Comparison of ENCODE assay signal across 11 cellular contexts in genomic region chr2:119523959-119524694, GRCh38. TPM values are rescaled to one million over a fixed set of nuclear protein-coding genes. Genes with fewer than 3 reads are reported as not detected.
DNase-seq lines count a peak whose midpoint lies in the region; ATAC-seq, FAIRE-seq and TF ChIP-seq lines count a peak whose summit lies in the region.
"Had no signal": no experiment of that assay in that cellular context is flagged by ENCODE, and none has a peak within 500 bp of the region (broad histone marks: within the 10 kb centered on the region; RNA-seq: fewer than 3 reads in every experiment).

TSS of gene SCTR (minus strand) at chr2:119524483. CDS start at chr2:119524226, 257 bp downstream.

- ATAC-seq in body of pancreas: peak; percentile 45
- ATAC-seq in GM18505 (IDR thresholded peaks at IDR 0.05; ENCODE audit: unreplicated experiment): no peak
- ATAC-seq: activated CD8-positive, alpha-beta T cell treated with anti-CD3 and anti-CD28 coated beads for 36 hours had no signal

- WGBS in body of pancreas, 2 donors: 7 to 9% methylated on average over 31 to 64 of the region's 72 CpGs
- WGBS in small intestine, 3 donors: 3 to 8% (median 8%) methylated on average over 45 to 72 of the region's 72 CpGs

- TF ChIP-seq CTCF in body of pancreas (IDR thresholded peaks at IDR 0.05) (peak in 2 of 7 experiments; percentile 27 to 30), kidney epithelial cell (IDR thresholded peaks at IDR 0.05; ENCODE audit: insufficient read depth, low read length, poor library complexity, severe bottlenecking) (no peak)

- H3K9me3 ChIP-seq in body of pancreas (no peaks in the 10 kb centered on the region), small intestine (ENCODE audit: control insufficient read depth, low read depth) (no peaks in the 10 kb centered on the region)

- H3K4me3 ChIP-seq in body of pancreas (peak within 1 kb of the TSS in 1 of 2 donors; percentile 28), kidney epithelial cell (ENCODE audit: low read depth, low read length) (peak within 1 kb of the TSS; percentile 16), small intestine (ENCODE audit: low read depth in 1 of 2, low read length in 2 of 2) (peak within 1 kb of the TSS in 1 of 2 donors; percentile 67)

- H3K36me3 ChIP-seq in body of pancreas (replicated peaks in 1 of 2; ENCODE audit: insufficient read depth in 1 of 2, low read depth in 2 of 2): no peaks in the 10 kb centered on the region
- no peaks in the 10 kb centered on the region for H3K36me3 ChIP-seq in kidney epithelial cell (ENCODE audit: control insufficient read depth, insufficient read depth, low read length)
- H3K36me3 ChIP-seq in small intestine (ENCODE audit: control insufficient read depth in 2 of 2, insufficient read depth in 2 of 2, low read length in 2 of 2): no peaks in the 10 kb centered on the region

- TF ChIP-seq POLR2A in body of pancreas (IDR thresholded peaks at IDR 0.05) (peak in 2 of 3 donors; percentile 22 to 31), GM18505 (IDR thresholded peaks at IDR 0.05; ENCODE audit: borderline replicate concordance, extremely low read depth, insufficient read depth, insufficient read length) (no peak)

- peaks cover 53% of the 10 kb centered on the region for H3K4me1 ChIP-seq in body of pancreas
- no peaks in the 10 kb centered on the region for H3K4me1 ChIP-seq in small intestine (ENCODE audit: control insufficient read depth in 2 of 2, insufficient read depth in 1 of 2, low read depth in 1 of 2, low read length in 1 of 2)

- DNase-seq in NCI-H82 (lab: John Stamatoyannopoulos, UW): peak; percentile 61
- no peak for DNase-seq in NCI-H82 treated with DMSO at 0.1 percent for 48 hours (lab: John Stamatoyannopoulos, UW; ENCODE audit: unreplicated experiment)
- DNase-seq in body of pancreas: peak in 2 of 4 donors; percentile 54 to 56
- no peak for DNase-seq in kidney epithelial cell (ENCODE audit: low read depth)
- peak; percentile 29 for DNase-seq in small intestine
- DNase-seq in GM19240 (ENCODE audit: insufficient read length, low spot score): no peak
- no peak for DNase-seq in foreskin melanocyte
- DNase-seq: activated CD8-positive, alpha-beta T cell treated with anti-CD3 and anti-CD28 coated beads for 36 hours; NCI-H1694 treated with DMSO at 0.1 percent for 48 hours had no signal

- H3K27ac ChIP-seq in body of pancreas (peak within 1 kb of the TSS; percentile 66 to 87 (median 80)), small intestine (ENCODE audit: low read depth in 1 of 2, low read length in 1 of 2) (peak within 1 kb of the TSS in 1 of 2 donors; percentile 24)

- FAIRE-seq in small intestine (lab: Jason Lieb, UNC): no peak

- intact Hi-C loops in body of pancreas (cut with DNase I): no loop called here

- H3K27me3 ChIP-seq in body of pancreas (peaks cover 0 to 8% of the 10 kb centered on the region in 2 donors), kidney epithelial cell (ENCODE audit: control insufficient read depth, insufficient read depth, low read length) (peaks cover 31% of the 10 kb centered on the region), small intestine (ENCODE audit: control insufficient read depth in 2 of 2, insufficient read depth in 2 of 2, low read length in 2 of 2) (peaks cover 0 to 11% of the 10 kb centered on the region in 2 donors)

RNA-seq across cellular contexts. Expression of gene SCTR, which starts in this region (rescaled TPM):
- total RNA-seq in body of pancreas: 100 to 1,000 TPM in 1 of 2 donors, 10 to 100 TPM in 1; 69.0 to 183 TPM
- not detected in 2 replicates for total RNA-seq in kidney epithelial cell
- polyA plus RNA-seq in small intestine: 10 to 100 TPM; 15.0 to 48.8 (median 43.5) TPM
- total RNA-seq: activated CD8-positive, alpha-beta T cell treated with anti-CD3 and anti-CD28 coated beads for 36 hours; SK-MEL-5 had no signal

Comparison
In these comparisons a context has a peak if more than half of its experiments do, and no peak if none do; other contexts are left out.
1. RNA of gene SCTR (total RNA-seq): 69.0 to 183 TPM in body of pancreas; not detected in kidney epithelial cell; every median in the first group is over 10 times any median in the second.
2. DNase-seq: peak in NCI-H82 (single experiment) and small intestine (single experiment); none in NCI-H82 treated with DMSO at 0.1 percent for 48 hours (single experiment), kidney epithelial cell (single experiment), GM19240 (single experiment) and foreskin melanocyte (single experiment).